28 cellular contexts compared by ENCODE assay signal in the genomic region with DNA sequence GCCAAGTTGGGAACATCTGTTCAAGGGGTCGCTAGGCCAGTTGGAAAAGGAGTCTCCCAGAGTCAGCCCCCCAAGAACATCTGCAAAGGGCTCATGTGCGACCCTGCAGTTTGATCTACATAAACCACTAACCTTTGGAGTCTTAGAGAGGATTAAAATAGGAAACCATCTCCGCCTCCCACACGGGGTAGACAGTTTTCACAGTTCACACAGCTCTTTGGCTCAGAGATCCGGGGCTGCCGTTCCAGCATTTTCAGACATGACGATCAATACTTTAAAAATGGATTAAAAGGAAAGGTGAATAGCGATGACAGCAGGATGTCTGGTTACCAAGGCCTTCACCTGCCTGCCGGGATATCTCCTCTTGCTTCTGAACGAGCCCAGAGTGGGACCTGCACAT. TPM values are rescaled to one million over a fixed set of nuclear protein-coding genes. Genes with fewer than 3 reads are reported as not detected.
"Had no signal": no experiment of that assay in that cellular context is flagged by ENCODE, and none has a peak within 500 bp of the region (broad histone marks: within the 10 kb centered on the region; RNA-seq: fewer than 3 reads in every experiment).

No MANE protein-coding gene starts in this region.

- DNase-seq: activated CD4-positive, alpha-beta T cell treated with anti-CD3 and anti-CD28 coated beads for 4 hours; activated CD4-positive, alpha-beta T cell treated with anti-CD3 and anti-CD28 coated beads, Interleukin-2, amount 50 U/mL, for 4 hours; activated naive CD4-positive, alpha-beta T cell; activated naive CD8-positive, alpha-beta T cell treated with anti-CD3 and anti-CD28 coated beads, Interleukin-2, amount 50 U/mL, for 24 hours; activated T-cell treated with anti-CD3 and anti-CD28 coated beads for 4 hours; activated T-cell treated with anti-CD3 and anti-CD28 coated beads, Interleukin-2, amount 50 U/mL, for 48 hours; amniotic stem cell; body of pancreas; NCI-H1092; NCI-H1417; NCI-H1930; NCI-H2171; NCI-H2227 treated with DMSO at 0.1 percent for 48 hours; NCI-H526; NCI-H774; NK-92 treated with Interleukin-12 subunit alpha and Interleukin-12 subunit beta, amount 100 ng/mL, for 24 hours; Peyer's patch; SHP77 had no signal

- H3K9me3 Mint-ChIP-seq: activated naive CD4-positive, alpha-beta T cell treated with anti-CD3 and anti-CD28 coated beads, Interleukin-2, amount 50 U/mL, for 72 hours; activated naive CD8-positive, alpha-beta T cell treated with anti-CD3 and anti-CD28 coated beads, Interleukin-2, amount 50 U/mL, for 24 hours; activated T-helper 17 cell treated with anti-CD3 and anti-CD28 coated beads, Interleukin-2, amount 50 U/mL, for 72 hours; T-helper 1 cell treated with Interleukin-12 subunit alpha and Interleukin-12 subunit beta and Interleukin-4 antibody, amounts not matched to agents 30 μg/mL and 1 μg/mL, for 36 hours had no signal

- H3K27me3 ChIP-seq: ascending aorta, body of pancreas, Peyer's patch, SJSA1 had no signal

- H3K4me1 ChIP-seq: ascending aorta, Peyer's patch, SJSA1 had no signal

- ATAC-seq: activated CD4-positive, CD25-positive, alpha-beta regulatory T cell treated with anti-CD3 and anti-CD28 coated beads, Interleukin-2, amount 50 U/mL, for 24 hours; activated naive CD4-positive, alpha-beta T cell treated with anti-CD3 and anti-CD28 coated beads, Interleukin-2, amount 50 U/mL, for 72 hours; activated naive CD8-positive, alpha-beta T cell treated with anti-CD3 and anti-CD28 coated beads, Interleukin-2, amount 50 U/mL, for 24 hours; activated T-helper 17 cell treated with anti-CD3 and anti-CD28 coated beads, Interleukin-2, amount 50 U/mL, for 72 hours; body of pancreas; SK-N-SH treated with all-trans-retinoic acid at 6 μM for 48 hours had no signal

- H3K36me3 Mint-ChIP-seq: activated naive CD4-positive, alpha-beta T cell treated with anti-CD3 and anti-CD28 coated beads, Interleukin-2, amount 50 U/mL, for 72 hours had no signal

- H3K4me3 Mint-ChIP-seq: activated naive CD8-positive, alpha-beta T cell treated with anti-CD3 and anti-CD28 coated beads, Interleukin-2, amount 50 U/mL, for 24 hours; activated T-helper 17 cell treated with anti-CD3 and anti-CD28 coated beads, Interleukin-2, amount 50 U/mL, for 72 hours; T-helper 1 cell treated with Interleukin-12 subunit alpha and Interleukin-12 subunit beta and Interleukin-4 antibody, amounts not matched to agents 30 μg/mL and 1 μg/mL, for 36 hours had no signal

- H3K27ac ChIP-seq: ascending aorta, body of pancreas, KMS-11, Peyer's patch, RWPE1, SJSA1 had no signal

- H3K27ac Mint-ChIP-seq: activated naive CD4-positive, alpha-beta T cell treated with anti-CD3 and anti-CD28 coated beads, Interleukin-2, amount 50 U/mL, for 72 hours; activated naive CD8-positive, alpha-beta T cell treated with anti-CD3 and anti-CD28 coated beads, Interleukin-2, amount 50 U/mL, for 24 hours; activated T-helper 17 cell treated with anti-CD3 and anti-CD28 coated beads, Interleukin-2, amount 50 U/mL, for 72 hours; T-helper 1 cell treated with Interleukin-12 subunit alpha and Interleukin-12 subunit beta and Interleukin-4 antibody, amounts not matched to agents 30 μg/mL and 1 μg/mL, for 36 hours had no signal

- H3K4me1 Mint-ChIP-seq: activated naive CD8-positive, alpha-beta T cell treated with anti-CD3 and anti-CD28 coated beads, Interleukin-2, amount 50 U/mL, for 24 hours; activated T-helper 17 cell treated with anti-CD3 and anti-CD28 coated beads, Interleukin-2, amount 50 U/mL, for 72 hours had no signal

RNA-seq across cellular contexts. Expression of gene BCL11B, which starts 59.8 kb away (rescaled TPM):
- total RNA-seq: NCI-H460 had no signal
